8 cellular contexts compared by ENCODE assay signal in genomic region chr22:23180301-23180892, GRCh38. TPM values are rescaled to one million over a fixed set of nuclear protein-coding genes. Genes with fewer than 3 reads are reported as not detected.
DNase-seq lines count a peak whose midpoint lies in the region; ATAC-seq, FAIRE-seq and TF ChIP-seq lines count a peak whose summit lies in the region.

TSS of gene BCR (plus strand) at chr22:23180509. CDS start at chr22:23180961, 452 bp downstream.

- peak within 1 kb of the TSS; percentile 70 for H3K9ac ChIP-seq in OCI-LY1 (ENCODE audit: low read length)

- FAIRE-seq in H54 (lab: Jason Lieb, UNC) = no peak

- H3K9me3 ChIP-seq in OCI-LY1 (ENCODE audit: low read length) = no peaks in the 10 kb centered on the region
- peaks cover 0 to 3% of the 10 kb centered on the region in 2 donors for H3K9me3 ChIP-seq in esophagus (ENCODE audit: control insufficient read depth in 2 of 2, insufficient read depth in 1 of 2, low read depth in 1 of 2, low read length in 1 of 2)

- peak within 1 kb of the TSS; percentile 94 for H3K4me2 ChIP-seq in OCI-LY1 (ENCODE audit: low read length)

- peak in 11 of 14 donors; percentile 28 to 81 (median 55) for DNase-seq in C1 segment of cervical spinal cord (lab: John Stamatoyannopoulos, UW)
- peak; percentile 81 for DNase-seq in H54 (ENCODE audit: insufficient read length, low spot score)
- peak; percentile 56 to 70 for DNase-seq in activated T-cell treated with anti-CD3 and anti-CD28 coated beads, Interleukin-2, amount 50 U/mL, for 48 hours
- DNase-seq in middle frontal gyrus (ENCODE audit: extremely low spot score, low spot score) = peak; percentile 67
- DNase-seq in stimulated activated naive CD4-positive, alpha-beta T cell (lab: John Stamatoyannopoulos, UW) = peak; percentile 52 to 72 (median 64)

- ATAC-seq in GM21515 (IDR thresholded peaks at IDR 0.05; ENCODE audit: unreplicated experiment) = no peak

- H4K20me1 ChIP-seq in OCI-LY1 (ENCODE audit: insufficient read depth, low read length) = no peaks in the 10 kb centered on the region

- H3K36me3 ChIP-seq in OCI-LY1 (ENCODE audit: insufficient read depth, low read length) (peaks cover 42% of the 10 kb centered on the region), esophagus (ENCODE audit: control insufficient read depth in 2 of 2, insufficient read depth in 2 of 2, low read length in 1 of 2) (peaks cover 0 to 4% of the 10 kb centered on the region in 2 donors)

- TF ChIP-seq POLR2A in H54 (IDR thresholded peaks at IDR 0.05; ENCODE audit: low read depth, low read length) = no peak

- no peaks in the 10 kb centered on the region for H3K9me2 ChIP-seq in OCI-LY1 (ENCODE audit: low read depth, low read length)

- WGBS in esophagus, 2 donors = 2% methylated on average over 37 to 88 of the region's 88 CpGs

- H3F3A ChIP-seq in OCI-LY1 (ENCODE audit: insufficient read depth, low read length) = no peaks in the 10 kb centered on the region

- peak; percentile 21; the same call in 1 of the 2 replicates for TF ChIP-seq CTCF in OCI-LY1 (IDR thresholded peaks at IDR 0.05; ENCODE audit: low read length)

- H3K27ac ChIP-seq in OCI-LY1 (ENCODE audit: low read depth, low read length, poor library complexity, severe bottlenecking) (peak within 1 kb of the TSS; percentile 81), esophagus (ENCODE audit: low read depth in 2 of 2, low read length in 1 of 2) (peak within 1 kb of the TSS; percentile 80 to 88)

- H3K4me3 ChIP-seq in OCI-LY1 (ENCODE audit: low read depth, low read length, poor library complexity, severe bottlenecking) = peak within 1 kb of the TSS; percentile 91
- H3K4me3 ChIP-seq in esophagus (ENCODE audit: low read depth in 1 of 2, low read length in 2 of 2) = peak within 1 kb of the TSS; percentile 72 to 79

- peaks cover 42% of the 10 kb centered on the region for H3K79me2 ChIP-seq in OCI-LY1 (ENCODE audit: insufficient read depth, low read length)

- peaks cover 70% of the 10 kb centered on the region for H3K4me1 ChIP-seq in OCI-LY1 (ENCODE audit: insufficient read depth, low read length, severe bottlenecking)
- H3K4me1 ChIP-seq in esophagus (ENCODE audit: control insufficient read depth in 2 of 2, insufficient read depth in 2 of 2, low read length in 1 of 2) = peaks cover 7 to 38% of the 10 kb centered on the region in 2 donors

- H3K27me3 ChIP-seq in OCI-LY1 (ENCODE audit: insufficient read depth, low read length) = no peaks in the 10 kb centered on the region
- no peaks in the 10 kb centered on the region for H3K27me3 ChIP-seq in esophagus (ENCODE audit: control insufficient read depth in 1 of 2, insufficient read depth in 2 of 2, low read length in 2 of 2)

- no peak within 1 kb of the TSS for H2AFZ ChIP-seq in OCI-LY1 (ENCODE audit: low read length)

RNA-seq across cellular contexts. Expression of gene BCR, which starts in this region (rescaled TPM):
- polyA plus RNA-seq in esophagus = 10 to 100 TPM; 27.8 to 30.2 TPM
